Comparison of ENCODE assay signal across 1 cellular context in genomic region chr18:58868440-58868839, GRCh38.
TF ChIP-seq lines count a peak whose summit lies in the region.

No MANE protein-coding gene starts in this region.

TF ChIP-seq in SK-N-SH, 30 proteins besides CTCF, POLR2A, EP300 and RAD21 (continued from another document):
- no peak for TF ChIP-seq IRF3 (IDR thresholded peaks at IDR 0.05; ENCODE audit: low read depth, low read length)
- TF ChIP-seq ZBTB33 (IDR thresholded peaks at IDR 0.05; ENCODE audit: borderline replicate concordance, low read depth): no peak
- TF ChIP-seq GATA2 (CRISPR knock-in tag; IDR thresholded peaks at IDR 0.05): no peak
- TF ChIP-seq RXRA (IDR thresholded peaks at IDR 0.05; ENCODE audit: borderline replicate concordance, low read depth): no peak
